8 cellular contexts compared by ENCODE assay signal in genomic region chr11:63814383-63814736, GRCh38. TPM values are rescaled to one million over a fixed set of nuclear protein-coding genes. Genes with fewer than 3 reads are reported as not detected.
DNase-seq lines count a peak whose midpoint lies in the region; ATAC-seq and TF ChIP-seq lines count a peak whose summit lies in the region.

No MANE protein-coding gene starts in this region.

- H4K20me1 ChIP-seq in mammary epithelial cell (ENCODE audit: insufficient read depth, low read length): no peaks in the 10 kb centered on the region

- TF ChIP-seq CTCF in mammary epithelial cell (conservative IDR thresholded peaks at IDR 0.05 in 1 of 2, IDR thresholded peaks at IDR 0.05 in 1 of 2; ENCODE audit: extremely low read depth in 1 of 2, insufficient read depth in 1 of 2, low read depth in 1 of 2, low read length in 2 of 2): no peak

- H3K9me3 ChIP-seq in mammary epithelial cell (replicated peaks; ENCODE audit: insufficient read depth, low read length): no peaks in the 10 kb centered on the region
- no peaks in the 10 kb centered on the region for H3K9me3 ChIP-seq in mucosa of stomach (ENCODE audit: control insufficient read depth, low read length)

- DNase-seq in AG08396 (ENCODE audit: low spot score) (peak; percentile 36), mammary epithelial cell (peak; percentile 15), posterior vena cava (ENCODE audit: low spot score) (no peak), NCI-H226 (no peak), DMS114 treated with DMSO at 0.1 percent for 48 hours (lab: John Stamatoyannopoulos, UW; ENCODE audit: unreplicated experiment) (no peak)
- DNase-seq in stimulated activated CD4-positive, alpha-beta T cell treated with anti-CD3 and anti-CD28 coated beads, Interleukin-12 subunit alpha, Interleukin-12 subunit beta, amount 100 ng/mL, for 4 hours: no peak

- CTCF ChIA-PET in mammary epithelial cell (lab: Charles Lee; ENCODE audit: low non-redundant PET): interaction anchor here (0.6 kb wide), 1 partner anchor 1465 kb away, joined by 4 read pairs; no protein-coding TSS in a partner anchor

- H3K4me3 ChIP-seq in mammary epithelial cell (replicated peaks in 1 of 3; ENCODE audit: insufficient read depth in 1 of 3, low read depth in 2 of 3, low read length in 3 of 3): peak overlapping the region; percentile 71 to 97 (median 95)
- no peak overlapping the region for H3K4me3 ChIP-seq in mucosa of stomach (ENCODE audit: low read length)

- in situ Hi-C loops in mammary epithelial cell (cut with MboI; ENCODE audit: low sequenced_read_pairs in 2 of 2): no loop called here

- no peaks in the 10 kb centered on the region for H3K27me3 ChIP-seq in mammary epithelial cell (ENCODE audit: insufficient read depth, low read length)
- no peaks in the 10 kb centered on the region for H3K27me3 ChIP-seq in mucosa of stomach (ENCODE audit: control insufficient read depth, insufficient read depth, low read length)

- H3K27ac ChIP-seq in mammary epithelial cell (ENCODE audit: insufficient read depth, low read depth, low read length): no peak overlapping the region

- H3K9ac ChIP-seq in mammary epithelial cell (ENCODE audit: insufficient read depth, low read length) (peak overlapping the region; percentile 11), mucosa of stomach (ENCODE audit: low read length) (peak overlapping the region; percentile 73)

- 12% methylated on average over 7 of the region's 7 CpGs for WGBS in mammary epithelial cell (ENCODE audit: low coverage, missing lambda C conversion rate)

- dilution Hi-C loops in mammary epithelial cell (cut with HindIII; ENCODE audit: low sequenced_read_pairs): no loop called here

- no peaks in the 10 kb centered on the region for H3K36me3 ChIP-seq in mammary epithelial cell (ENCODE audit: insufficient read depth, low read length)
- H3K36me3 ChIP-seq in mucosa of stomach (ENCODE audit: control insufficient read depth, insufficient read depth, low read length): no peaks in the 10 kb centered on the region

- H3K79me2 ChIP-seq in mammary epithelial cell (ENCODE audit: insufficient read depth, low read length): peaks cover 46% of the 10 kb centered on the region

- H3K4me1 ChIP-seq in mammary epithelial cell (ENCODE audit: insufficient read depth, low read length): peaks cover 13% of the 10 kb centered on the region
- peaks cover 9% of the 10 kb centered on the region for H3K4me1 ChIP-seq in mucosa of stomach (ENCODE audit: control insufficient read depth, insufficient read depth, low read length)

- BruUV-seq in mammary epithelial cell (replicated peaks; lab: Mats Ljungman, UMichigan): no TSS peak

- intact Hi-C loops in mammary epithelial cell (cut with micrococcal nuclease): no loop called here
- intact Hi-C loops in posterior vena cava (cut with DNase I): no loop called here

- H2AFZ ChIP-seq in mammary epithelial cell (ENCODE audit: low read depth, low read length): peak overlapping the region; percentile 93

- ATAC-seq in HG02870 (IDR thresholded peaks at IDR 0.05; ENCODE audit: unreplicated experiment): peak; percentile 14

- H3K4me2 ChIP-seq in mammary epithelial cell (ENCODE audit: insufficient read depth, low read depth, low read length): peak overlapping the region; percentile 95

RNA-seq across cellular contexts. Expression of gene SPINDOC, which starts 1.1 kb away (rescaled TPM):
- total RNA-seq in mammary epithelial cell (10 to 100 TPM; 19.2 to 24.4 TPM), posterior vena cava (10 to 100 TPM; 11.8 to 15.1 TPM)
- polyA plus RNA-seq in mammary epithelial cell: 14.3 TPM
- 3.7 TPM for polyA minus RNA-seq in mammary epithelial cell

RNA-seq across cellular contexts. Expression of gene MARK2, which starts 24.6 kb away (rescaled TPM):
- total RNA-seq in mammary epithelial cell: 10 to 100 TPM; 26.7 to 64.4 TPM
- polyA plus RNA-seq in mammary epithelial cell: 38.9 TPM
- polyA minus RNA-seq in mammary epithelial cell: 79.0 TPM
- 10 to 100 TPM; 20.5 to 24.5 TPM for total RNA-seq in posterior vena cava

RNA-seq across cellular contexts. Expression of gene ZFTA, which starts 45.8 kb away (rescaled TPM):
- total RNA-seq in mammary epithelial cell: 10 to 100 TPM in 1 of 2 donors, 1 to 10 TPM in 1; 4.7 to 10.0 TPM
- 1.9 TPM for polyA plus RNA-seq in mammary epithelial cell
- polyA minus RNA-seq in mammary epithelial cell: 1.3 TPM
- total RNA-seq in posterior vena cava: 10 to 100 TPM; 13.0 to 21.8 TPM

Comparison
In these comparisons a context has a peak if more than half of its experiments do, and no peak if none do; other contexts are left out.
1. DNase-seq: peak in AG08396 (single experiment) and mammary epithelial cell (single experiment); none in stimulated activated CD4-positive, alpha-beta T cell treated with anti-CD3 and anti-CD28 coated beads, Interleukin-12 subunit alpha, Interleukin-12 subunit beta, amount 100 ng/mL, for 4 hours (single experiment), posterior vena cava (single experiment), NCI-H226 (single experiment) and DMS114 treated with DMSO at 0.1 percent for 48 hours (single experiment).